Comparison of ENCODE assay signal across 1 cellular context in the genomic region with DNA sequence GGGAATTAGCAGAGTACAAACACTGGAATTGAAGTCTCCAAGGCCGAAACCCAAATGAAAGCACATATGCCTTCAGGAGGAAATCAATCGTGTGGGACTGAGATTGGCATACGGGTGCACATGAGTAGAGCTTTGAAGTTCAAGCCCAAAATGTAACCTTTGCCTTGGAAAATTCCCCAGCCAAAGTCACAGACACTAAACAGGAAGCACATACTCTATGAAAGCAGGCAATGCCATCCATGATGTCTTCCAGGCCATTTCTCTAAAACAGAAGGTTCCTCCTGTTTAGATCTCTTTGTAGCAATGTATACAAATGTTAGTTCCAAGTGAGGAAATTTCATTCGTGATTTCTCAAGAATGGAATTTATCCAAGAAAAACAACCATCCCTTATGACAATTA.
TF ChIP-seq lines count a peak whose summit lies in the region.

No MANE protein-coding gene starts in this region.

TF ChIP-seq in A549, 52 proteins besides CTCF, POLR2A, EP300 and RAD21 (continued from another document):
- no peak for TF ChIP-seq USF2 (IDR thresholded peaks at IDR 0.05)
- TF ChIP-seq FOSB (CRISPR knock-in tag; IDR thresholded peaks at IDR 0.05) = no peak
- no peak for TF ChIP-seq ZSCAN20 (CRISPR knock-in tag; IDR thresholded peaks at IDR 0.05)
- TF ChIP-seq RCOR1 (IDR thresholded peaks at IDR 0.05; ENCODE audit: low read depth, low read length) = no peak
- no peak for TF ChIP-seq MAX (IDR thresholded peaks at IDR 0.05)
- no peak for TF ChIP-seq MAZ (IDR thresholded peaks at IDR 0.05; ENCODE audit: borderline replicate concordance, low read depth, low read length)
- TF ChIP-seq HEYL (CRISPR knock-in tag; IDR thresholded peaks at IDR 0.05) = no peak
- no peak for TF ChIP-seq CEBPB (IDR thresholded peaks at IDR 0.05)
- no peak for TF ChIP-seq JUNB (IDR thresholded peaks at IDR 0.05)
TF ChIP-seq in A549: peak in this region for 0.
